21 cellular contexts compared by ENCODE assay signal in the genomic region with DNA sequence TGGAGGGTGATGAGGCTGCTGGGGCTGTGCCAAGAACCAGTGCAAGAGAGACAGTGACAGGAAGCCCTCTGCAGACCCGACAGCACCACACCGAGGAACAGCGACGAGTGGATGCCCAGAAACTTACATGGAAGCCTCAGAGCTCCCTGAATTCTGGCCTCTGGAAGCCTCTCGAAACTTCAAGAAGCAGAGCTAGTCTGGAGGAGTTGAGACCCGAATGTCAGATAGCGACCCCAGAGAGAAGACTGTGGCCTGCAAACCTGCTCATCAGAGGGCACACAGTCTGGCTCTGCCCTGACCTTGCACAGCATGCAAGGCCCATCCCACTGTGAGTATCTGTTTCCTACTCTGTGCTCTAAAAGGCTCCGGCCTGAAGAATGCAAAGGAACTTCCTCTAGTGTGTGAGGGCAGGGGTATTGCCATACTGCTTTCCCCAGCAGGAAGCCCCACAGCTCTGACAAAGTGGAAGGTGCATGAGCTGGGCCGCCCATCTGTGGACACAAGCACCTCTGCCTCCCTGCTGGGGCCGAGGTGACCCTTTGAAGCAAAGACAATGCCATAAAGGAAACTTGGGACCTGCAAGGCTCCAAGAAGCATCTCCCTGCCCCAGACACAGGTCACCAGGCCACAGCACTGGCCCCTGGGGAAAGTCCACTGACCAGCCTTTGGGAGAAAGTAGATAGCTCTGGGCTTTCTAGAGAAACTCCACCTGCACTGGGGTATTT. TPM values are rescaled to one million over a fixed set of nuclear protein-coding genes. Genes with fewer than 3 reads are reported as not detected.
DNase-seq lines count a peak whose midpoint lies in the region; ATAC-seq lines count a peak whose summit lies in the region.
"Had no signal": no experiment of that assay in that cellular context is flagged by ENCODE, and none has a peak within 500 bp of the region (broad histone marks: within the 10 kb centered on the region; RNA-seq: fewer than 3 reads in every experiment).

No MANE protein-coding gene starts in this region.

- no peaks in the 10 kb centered on the region for H3K9me3 Mint-ChIP-seq in stimulated activated naive CD8-positive, alpha-beta T cell treated with anti-CD3 and anti-CD28 coated beads, Interleukin-15, amount 100 ng/mL, for 72 hours
- H3K9me3 Mint-ChIP-seq: H9 had no signal

- H3K27ac Mint-ChIP-seq in stimulated activated naive CD8-positive, alpha-beta T cell treated with anti-CD3 and anti-CD28 coated beads, Interleukin-15, amount 100 ng/mL, for 72 hours, result no peak overlapping the region
- H3K27ac Mint-ChIP-seq: H9, IgD-negative memory B cell had no signal

- DNase-seq in stimulated activated naive CD8-positive, alpha-beta T cell treated with anti-CD3 and anti-CD28 coated beads, Interleukin-15, Interleukin-2, amounts not matched to agents 100 U/mL and 50 U/mL, for 24 hours, result no peak
- no peak for DNase-seq in stimulated activated naive CD8-positive, alpha-beta T cell treated with anti-CD3 and anti-CD28 coated beads, Interleukin-15, amount 100 ng/mL, for 72 hours
- DNase-seq in dermis blood vessel endothelial cell (peak; percentile 6), posterior vena cava (ENCODE audit: low spot score) (peak; percentile 30)
- no peak for DNase-seq in activated effector memory CD4-positive, alpha-beta T cell treated with anti-CD3 and anti-CD28 coated beads, Interleukin-2, amount 50 U/mL, for 16 hours
- DNase-seq: BE2C, H9, Karpas-422, MV-4-11, NCI-H1694 treated with DMSO at 0.1 percent for 48 hours, NCI-H2081 treated with DMSO at 0.1 percent for 48 hours, NCI-H2171 treated with DMSO at 0.1 percent for 48 hours, NCI-H524 treated with DMSO at 0.1 percent for 48 hours, NCI-H82 had no signal

- peaks cover 28% of the 10 kb centered on the region for H3K27me3 Mint-ChIP-seq in stimulated activated naive CD8-positive, alpha-beta T cell treated with anti-CD3 and anti-CD28 coated beads, Interleukin-15, amount 100 ng/mL, for 72 hours

- intact Hi-C loops in posterior vena cava (cut with DNase I), result no loop called here

- H3K4me1 Mint-ChIP-seq in stimulated activated naive CD8-positive, alpha-beta T cell treated with anti-CD3 and anti-CD28 coated beads, Interleukin-15, amount 100 ng/mL, for 72 hours, result no peaks in the 10 kb centered on the region
- H3K4me1 Mint-ChIP-seq: H9, IgD-negative memory B cell had no signal

- no peak overlapping the region for H3K4me3 Mint-ChIP-seq in stimulated activated naive CD8-positive, alpha-beta T cell treated with anti-CD3 and anti-CD28 coated beads, Interleukin-15, amount 100 ng/mL, for 72 hours
- H3K4me3 Mint-ChIP-seq: H9, IgD-negative memory B cell had no signal

- ATAC-seq in stimulated activated naive CD8-positive, alpha-beta T cell treated with anti-CD3 and anti-CD28 coated beads, Interleukin-15, Interleukin-2, amounts not matched to agents 100 U/mL and 50 U/mL, for 24 hours, result peak; percentile 17
- ATAC-seq in stimulated activated naive CD8-positive, alpha-beta T cell treated with anti-CD3 and anti-CD28 coated beads, Interleukin-15, amount 100 ng/mL, for 72 hours, result no peak
- ATAC-seq in GM18861 (IDR thresholded peaks at IDR 0.05; ENCODE audit: unreplicated experiment) (no peak), GM21423 (IDR thresholded peaks at IDR 0.05; ENCODE audit: unreplicated experiment) (no peak)
- ATAC-seq: Panc1 had no signal

RNA-seq across cellular contexts. Expression of a gene that starts 10.5 kb away (rescaled TPM):
- not detected in 2 replicates for total RNA-seq in dermis blood vessel endothelial cell
- under 1 TPM; 0.10 to 0.23 TPM for total RNA-seq in posterior vena cava
- total RNA-seq: A673, H9, M059J, SK-MEL-5 had no signal

Comparison
In these comparisons a context has a peak if more than half of its experiments do, and no peak if none do; other contexts are left out.
1. DNase-seq: peak in dermis blood vessel endothelial cell (single experiment) and posterior vena cava (single experiment); none in stimulated activated naive CD8-positive, alpha-beta T cell treated with anti-CD3 and anti-CD28 coated beads, Interleukin-15, Interleukin-2, amounts not matched to agents 100 U/mL and 50 U/mL, for 24 hours (single experiment), stimulated activated naive CD8-positive, alpha-beta T cell treated with anti-CD3 and anti-CD28 coated beads, Interleukin-15, amount 100 ng/mL, for 72 hours (0 of 2) and activated effector memory CD4-positive, alpha-beta T cell treated with anti-CD3 and anti-CD28 coated beads, Interleukin-2, amount 50 U/mL, for 16 hours (single experiment).